Comparison of ENCODE assay signal across 10 cellular contexts in genomic region chr17:45241315-45242011, GRCh38. TPM values are rescaled to one million over a fixed set of nuclear protein-coding genes. Genes with fewer than 3 reads are reported as not detected.
DNase-seq lines count a peak whose midpoint lies in the region; TF ChIP-seq lines count a peak whose summit lies in the region.
"Had no signal": no experiment of that assay in that cellular context is flagged by ENCODE, and none has a peak within 500 bp of the region (broad histone marks: within the 10 kb centered on the region; RNA-seq: fewer than 3 reads in every experiment).

No MANE protein-coding gene starts in this region.

- H3K4me1 ChIP-seq in endodermal cell (ENCODE audit: control insufficient read depth, insufficient read depth, low read length) (no peaks in the 10 kb centered on the region), mucosa of stomach (ENCODE audit: control insufficient read depth, insufficient read depth, low read length) (peaks cover 28% of the 10 kb centered on the region)

- no peak overlapping the region for H3K27ac ChIP-seq in endodermal cell (ENCODE audit: low read depth, low read length)

- H3K36me3 ChIP-seq in endodermal cell (ENCODE audit: control insufficient read depth, insufficient read depth, low read length) (no peaks in the 10 kb centered on the region), mucosa of stomach (ENCODE audit: control insufficient read depth, insufficient read depth, low read length) (no peaks in the 10 kb centered on the region)

- H3K27me3 ChIP-seq in endodermal cell (ENCODE audit: control insufficient read depth, insufficient read depth, low read length, poor library complexity, severe bottlenecking) (peaks cover 33% of the 10 kb centered on the region), mucosa of stomach (ENCODE audit: control insufficient read depth, insufficient read depth, low read length) (peaks cover 27% of the 10 kb centered on the region)

- no peak for TF ChIP-seq CTCF in endodermal cell (conservative IDR thresholded peaks at IDR 0.05)

- H3K9ac ChIP-seq in endodermal cell (ENCODE audit: extremely low read depth, low read length, poor library complexity, severe bottlenecking) (no peak overlapping the region), mucosa of stomach (ENCODE audit: low read length) (peak overlapping the region; percentile 34)

- H3K4me1 Mint-ChIP-seq in endodermal cell, result peaks cover 8% of the 10 kb centered on the region

- peaks cover 71% of the 10 kb centered on the region for H3K27me3 Mint-ChIP-seq in endodermal cell (ENCODE audit: insufficient read depth)

- no peaks in the 10 kb centered on the region for H3K9me3 Mint-ChIP-seq in endodermal cell

- no peaks in the 10 kb centered on the region for H3K9me3 ChIP-seq in endodermal cell (ENCODE audit: control insufficient read depth, low read length)
- no peaks in the 10 kb centered on the region for H3K9me3 ChIP-seq in mucosa of stomach (ENCODE audit: control insufficient read depth, low read length)

- no peaks in the 10 kb centered on the region for H3K36me3 Mint-ChIP-seq in endodermal cell (ENCODE audit: low read depth)

- 1% methylated on average over 53 of the region's 60 CpGs; no CpG with 5 or more reads in 1 of the 2 experiments for WGBS in endodermal cell (ENCODE audit: insufficient coverage in 1 of 2, insufficient read length in 1 of 2), 2 experiments

- peak overlapping the region; percentile 58 for H3K4me3 Mint-ChIP-seq in endodermal cell

- no peak overlapping the region for H3K27ac Mint-ChIP-seq in endodermal cell

- DNase-seq in COR-L47 (lab: John Stamatoyannopoulos, UW), result peak; percentile 77
- peak; percentile 64 for DNase-seq in NCI-H345 treated with DMSO at 0.1 percent for 48 hours (lab: John Stamatoyannopoulos, UW; ENCODE audit: unreplicated experiment)
- DNase-seq in endodermal cell, result peak; percentile 88
- DNase-seq in RPMI8226, result no peak
- no peak for DNase-seq in activated CD4-positive, alpha-beta T cell treated with anti-CD3 and anti-CD28 coated beads for 1 hour
- no peak for DNase-seq in NK-92 treated with Interleukin-12 subunit alpha and Interleukin-12 subunit beta, amount 100 ng/mL, for 24 hours (lab: John Stamatoyannopoulos, UW)
- DNase-seq in medulla oblongata (ENCODE audit: extremely low spot score), result no peak
- DNase-seq: activated CD4-positive, alpha-beta T cell treated with anti-CD3 and anti-CD28 coated beads, Interleukin-2, amount 50 U/mL, for 48 hours had no signal

- peak overlapping the region; percentile 76 for H3K4me3 ChIP-seq in endodermal cell (ENCODE audit: low read length)
- H3K4me3 ChIP-seq in mucosa of stomach (ENCODE audit: low read length), result peak overlapping the region; percentile 4

RNA-seq across cellular contexts. Expression of gene FMNL1, which starts 19.8 kb away (rescaled TPM):
- 1 to 10 TPM; 3.5 to 4.5 TPM for total RNA-seq in endodermal cell
- 1.9 TPM for polyA plus RNA-seq in endodermal cell (2013, experiment 1 of 2)
- polyA plus RNA-seq in endodermal cell (2013, experiment 2 of 2), result 1.7 TPM

RNA-seq across cellular contexts. Expression of gene SPATA32, which starts 20.4 kb away (rescaled TPM):
- under 1 TPM in 1 of 2 donors, not detected in 1; 0.18 TPM for total RNA-seq in endodermal cell
- polyA plus RNA-seq in endodermal cell (2013, experiment 1 of 2), result not detected
- not detected for polyA plus RNA-seq in endodermal cell (2013, experiment 2 of 2)
- total RNA-seq: fibroblast of lung had no signal
- polyA plus RNA-seq: fibroblast of lung had no signal

Comparison
In these comparisons a context has a peak if more than half of its experiments do, and no peak if none do; other contexts are left out.
1. DNase-seq: peak in COR-L47 (single experiment), NCI-H345 treated with DMSO at 0.1 percent for 48 hours (single experiment) and endodermal cell (single experiment); none in RPMI8226 (single experiment), activated CD4-positive, alpha-beta T cell treated with anti-CD3 and anti-CD28 coated beads for 1 hour (single experiment), NK-92 treated with Interleukin-12 subunit alpha and Interleukin-12 subunit beta, amount 100 ng/mL, for 24 hours (single experiment) and medulla oblongata (single experiment).